ENCODE assay signal across 28 cellular contexts in genomic region chr3:66808891-66809578, GRCh38.
DNase-seq lines count a peak whose midpoint lies in the region; ATAC-seq and TF ChIP-seq lines count a peak whose summit lies in the region.
"Had no signal": no experiment of that assay in that cellular context is flagged by ENCODE, and none has a peak within 500 bp of the region (broad histone marks: within the 10 kb centered on the region; RNA-seq: fewer than 3 reads in every experiment).

No MANE protein-coding gene starts in this region.

- no peak for ATAC-seq in WTC11
- ATAC-seq in HG03025 (IDR thresholded peaks at IDR 0.05; ENCODE audit: low FRiP score, unreplicated experiment), result no peak
- ATAC-seq in activated CD8-positive, alpha-beta memory T cell treated with anti-CD3 and anti-CD28 coated beads, Interleukin-2, amount 10 ng/mL, durations not matched to agents 7 days and 5 days, result no peak
- ATAC-seq: activated CD4-positive, alpha-beta T cell treated with anti-CD3 and anti-CD28 coated beads for 36 hours; stimulated activated naive CD8-positive, alpha-beta T cell treated with anti-CD3 and anti-CD28 coated beads, Interleukin-15, Interleukin-2, amounts not matched to agents 100 U/mL and 50 U/mL, for 24 hours had no signal

- WGBS in mesendoderm (ENCODE audit: extremely low coverage, insufficient coverage, low lambda C conversion rate), result no CpG with 5 or more reads among the region's 6 CpGs
- 46 to 51% methylated on average over 6 of the region's 6 CpGs for WGBS in testis, 2 donors

- POLR2A ChIA-PET in WTC11 (lab: Charles Lee), result no interaction called here

- H3K36me3 Mint-ChIP-seq in WTC11, result no peaks in the 10 kb centered on the region
- no peaks in the 10 kb centered on the region for H3K36me3 Mint-ChIP-seq in activated CD8-positive, alpha-beta memory T cell treated with anti-CD3 and anti-CD28 coated beads, Interleukin-2, amount 10 ng/mL, durations not matched to agents 7 days and 5 days
- H3K36me3 Mint-ChIP-seq: CD4-positive, CD25-positive, alpha-beta regulatory T cell; naive B cell had no signal

- peak overlapping the region; percentile 98 for H2BK15ac ChIP-seq in mesendoderm (replicated peaks; ENCODE audit: low read depth)

- no peak overlapping the region for H4K8ac ChIP-seq in mesendoderm (ENCODE audit: low read depth, low read length)

- no peak overlapping the region for H3K23ac ChIP-seq in mesendoderm (ENCODE audit: low read length)

- TF ChIP-seq CTCF in WTC11 (IDR thresholded peaks at IDR 0.05), result no peak
- no peak for TF ChIP-seq CTCF in testis (IDR thresholded peaks at IDR 0.05)

- no peaks in the 10 kb centered on the region for H3K79me2 ChIP-seq in mesendoderm (ENCODE audit: control insufficient read depth, insufficient read depth, low read length)

- CTCF ChIA-PET in WTC11 (lab: Charles Lee), result interaction anchor here (2.7 kb wide), 1 partner anchor 13 kb away, joined by 17 read pairs; no protein-coding TSS in a partner anchor
- CTCF ChIA-PET in activated CD8-positive, alpha-beta memory T cell treated with anti-CD3 and anti-CD28 coated beads, Interleukin-2, amount 10 ng/mL, durations not matched to agents 7 days and 5 days (lab: Charles Lee), result interaction anchor here (1.1 to 1.2 kb wide), 2 partner anchors 555 kb away, joined by 3 to 5 read pairs; no protein-coding TSS in a partner anchor

- peak; percentile 66 for DNase-seq in NCI-H2171 treated with DMSO at 0.1 percent for 48 hours (lab: John Stamatoyannopoulos, UW)
- no peak for DNase-seq in NCI-H2171 (lab: John Stamatoyannopoulos, UW)
- DNase-seq in WTC11 (ENCODE audit: low spot score), result no peak
- DNase-seq in mesendoderm, result no peak
- peak; percentile 28 for DNase-seq in testis
- no peak for DNase-seq in activated CD8-positive, alpha-beta memory T cell treated with anti-CD3 and anti-CD28 coated beads, Interleukin-2, amount 10 ng/mL, durations not matched to agents 7 days and 5 days
- no peak for DNase-seq in SW 1271 (lab: John Stamatoyannopoulos, UW)
- DNase-seq: activated CD4-positive, alpha-beta T cell treated with anti-CD3 and anti-CD28 coated beads for 36 hours; activated naive CD4-positive, alpha-beta T cell treated with anti-CD3 and anti-CD28 coated beads, Interleukin-2, amount 50 U/mL, for 16 hours; aorta; caudate nucleus; CD4-positive, CD25-positive, alpha-beta regulatory T cell; KBM-7; kidney; mammary epithelial cell; naive B cell; NCI-H1436 treated with DMSO at 0.1 percent for 48 hours; NCI-H2107; NCI-H510A; right cardiac atrium; stimulated activated CD4-positive, alpha-beta T cell treated with anti-CD3 and anti-CD28 coated beads, Interleukin-4, amount 100 ng/mL, for 4 hours; stimulated activated naive CD8-positive, alpha-beta T cell treated with anti-CD3 and anti-CD28 coated beads, Interleukin-15, Interleukin-2, amounts not matched to agents 100 U/mL and 50 U/mL, for 24 hours; tibial artery had no signal

- H3K36me3 ChIP-seq in mesendoderm (ENCODE audit: control insufficient read depth, insufficient read depth, low read length), result no peaks in the 10 kb centered on the region
- H3K36me3 ChIP-seq in testis (ENCODE audit: low read depth, missing control alignments), result no peaks in the 10 kb centered on the region
- H3K36me3 ChIP-seq: tibial artery had no signal

- peaks cover 11% of the 10 kb centered on the region for H3K4me1 Mint-ChIP-seq in WTC11
- peaks cover 4% of the 10 kb centered on the region for H3K4me1 Mint-ChIP-seq in activated CD8-positive, alpha-beta memory T cell treated with anti-CD3 and anti-CD28 coated beads, Interleukin-2, amount 10 ng/mL, durations not matched to agents 7 days and 5 days
- H3K4me1 Mint-ChIP-seq: activated CD4-positive, alpha-beta T cell treated with anti-CD3 and anti-CD28 coated beads for 36 hours; CD4-positive, CD25-positive, alpha-beta regulatory T cell; naive B cell had no signal

- H3K9me3 ChIP-seq in testis, result no peaks in the 10 kb centered on the region
- H3K9me3 ChIP-seq: tibial artery had no signal

- TF ChIP-seq POLR2A in testis (IDR thresholded peaks at IDR 0.05), result no peak

- H4K5ac ChIP-seq in mesendoderm (ENCODE audit: low read length), result no peak overlapping the region

- H3K79me1 ChIP-seq in mesendoderm (ENCODE audit: low read length), result no peaks in the 10 kb centered on the region

- H3K27me3 Mint-ChIP-seq in WTC11 (ENCODE audit: low read depth), result no peaks in the 10 kb centered on the region
- no peaks in the 10 kb centered on the region for H3K27me3 Mint-ChIP-seq in activated CD8-positive, alpha-beta memory T cell treated with anti-CD3 and anti-CD28 coated beads, Interleukin-2, amount 10 ng/mL, durations not matched to agents 7 days and 5 days
- H3K27me3 Mint-ChIP-seq: activated CD4-positive, alpha-beta T cell treated with anti-CD3 and anti-CD28 coated beads for 36 hours; dendritic cell treated with granulocyte-macrophage colony-stimulating factor and Interleukin-4, amounts not matched to agents 40 ng/mL and 50 ng/mL, for 4 days had no signal

- H3K27ac ChIP-seq in mesendoderm (ENCODE audit: low read depth, low read length) (no peak overlapping the region), testis (peak overlapping the region in 1 of 2 donors; percentile 1)
- H3K27ac ChIP-seq: 22Rv1, tibial artery had no signal

- no peak overlapping the region for H2AK5ac ChIP-seq in mesendoderm (ENCODE audit: low read length)

- H2BK5ac ChIP-seq in mesendoderm (ENCODE audit: low read length), result no peak overlapping the region

- H3K9me3 Mint-ChIP-seq in WTC11, result peaks cover 6% of the 10 kb centered on the region
- no peaks in the 10 kb centered on the region for H3K9me3 Mint-ChIP-seq in activated CD8-positive, alpha-beta memory T cell treated with anti-CD3 and anti-CD28 coated beads, Interleukin-2, amount 10 ng/mL, durations not matched to agents 7 days and 5 days (ENCODE audit: low read depth)
- H3K9me3 Mint-ChIP-seq: activated T-helper 1 cell treated with anti-CD3 and anti-CD28 coated beads, Interleukin-12 subunit alpha, Interleukin-12 subunit beta, Interleukin-2, Interleukin-4 antibody, amounts not matched to agents 30 ng/mL and 10 ng/mL and 1 ng/mL, durations not matched to agents 14 hours and 24 hours and 36 hours; dendritic cell treated with granulocyte-macrophage colony-stimulating factor and Interleukin-4, amounts not matched to agents 40 ng/mL and 50 ng/mL, for 4 days; T-helper 1 cell treated with Interleukin-12 subunit alpha and Interleukin-12 subunit beta and Interleukin-4 antibody, amounts not matched to agents 30 μg/mL and 1 μg/mL, for 36 hours had no signal

- peak overlapping the region; percentile 49 for H2BK120ac ChIP-seq in mesendoderm (ENCODE audit: low read depth, low read length)

- no peak overlapping the region for H3K4me2 ChIP-seq in mesendoderm (ENCODE audit: low read length)

- H3K4me1 ChIP-seq in mesendoderm (ENCODE audit: control insufficient read depth, low read depth, low read length) (peaks cover 4% of the 10 kb centered on the region), testis (peaks cover 13% of the 10 kb centered on the region)
- H3K4me1 ChIP-seq: tibial artery had no signal

- no peak overlapping the region for H3K18ac ChIP-seq in mesendoderm (ENCODE audit: low read length)

- no peak overlapping the region for H3K56ac ChIP-seq in mesendoderm (ENCODE audit: low read length)

- H3K4ac ChIP-seq in mesendoderm (ENCODE audit: low read depth, low read length), result no peak overlapping the region

- intact Hi-C loops in testis (cut with DNase I; ENCODE audit: low total_unique reads), result no loop called here

- H3K4me3 ChIP-seq in mesendoderm (ENCODE audit: low read length) (no peak overlapping the region), testis (no peak overlapping the region)
- H3K4me3 ChIP-seq: tibial artery had no signal

- H3K27me3 ChIP-seq in mesendoderm (ENCODE audit: insufficient read depth, low read length, poor library complexity) (no peaks in the 10 kb centered on the region), testis (no peaks in the 10 kb centered on the region)
- H3K27me3 ChIP-seq: tibial artery had no signal

- no peak overlapping the region for H3K4me3 Mint-ChIP-seq in WTC11
- H3K4me3 Mint-ChIP-seq in activated CD8-positive, alpha-beta memory T cell treated with anti-CD3 and anti-CD28 coated beads, Interleukin-2, amount 10 ng/mL, durations not matched to agents 7 days and 5 days, result no peak overlapping the region
- H3K4me3 Mint-ChIP-seq: activated CD4-positive, alpha-beta T cell treated with anti-CD3 and anti-CD28 coated beads for 36 hours; activated T-helper 1 cell treated with anti-CD3 and anti-CD28 coated beads, Interleukin-12 subunit alpha, Interleukin-12 subunit beta, Interleukin-2, Interleukin-4 antibody, amounts not matched to agents 30 ng/mL and 10 ng/mL and 1 ng/mL, durations not matched to agents 14 hours and 24 hours and 36 hours; CD4-positive, CD25-positive, alpha-beta regulatory T cell; dendritic cell treated with granulocyte-macrophage colony-stimulating factor and Interleukin-4, amounts not matched to agents 40 ng/mL and 50 ng/mL, for 4 days; naive B cell; T-helper 1 cell treated with Interleukin-12 subunit alpha and Interleukin-12 subunit beta and Interleukin-4 antibody, amounts not matched to agents 30 μg/mL and 1 μg/mL, for 36 hours had no signal

- H3K9ac ChIP-seq in mesendoderm (ENCODE audit: low read length), result no peak overlapping the region

- no peak overlapping the region for H3K27ac Mint-ChIP-seq in WTC11
- no peak overlapping the region for H3K27ac Mint-ChIP-seq in activated CD8-positive, alpha-beta memory T cell treated with anti-CD3 and anti-CD28 coated beads, Interleukin-2, amount 10 ng/mL, durations not matched to agents 7 days and 5 days
- H3K27ac Mint-ChIP-seq: activated CD4-positive, alpha-beta T cell treated with anti-CD3 and anti-CD28 coated beads for 36 hours; activated T-helper 1 cell treated with anti-CD3 and anti-CD28 coated beads, Interleukin-12 subunit alpha, Interleukin-12 subunit beta, Interleukin-2, Interleukin-4 antibody, amounts not matched to agents 30 ng/mL and 10 ng/mL and 1 ng/mL, durations not matched to agents 14 hours and 24 hours and 36 hours; CD4-positive, CD25-positive, alpha-beta regulatory T cell; dendritic cell treated with granulocyte-macrophage colony-stimulating factor and Interleukin-4, amounts not matched to agents 40 ng/mL and 50 ng/mL, for 4 days; T-helper 1 cell treated with Interleukin-12 subunit alpha and Interleukin-12 subunit beta and Interleukin-4 antibody, amounts not matched to agents 30 μg/mL and 1 μg/mL, for 36 hours had no signal

TF ChIP-seq in WTC11, 78 proteins besides CTCF, POLR2A, EP300 and RAD21:
- TF ChIP-seq GABPB1 (CRISPR knock-in tag; IDR thresholded peaks at IDR 0.05), result 0 out of 2 replicates have a peak, but pooled peaks have one; percentile 12
- no peak for TF ChIP-seq HMGA2 (CRISPR knock-in tag; IDR thresholded peaks at IDR 0.05)

Comparison
In these comparisons a context has a peak if more than half of its experiments do, and no peak if none do; other contexts are left out.
1. DNase-seq: peak in NCI-H2171 treated with DMSO at 0.1 percent for 48 hours (single experiment) and testis (single experiment); none in NCI-H2171 (single experiment), WTC11 (single experiment), mesendoderm (single experiment), activated CD8-positive, alpha-beta memory T cell treated with anti-CD3 and anti-CD28 coated beads, Interleukin-2, amount 10 ng/mL, durations not matched to agents 7 days and 5 days (single experiment) and SW 1271 (0 of 2).